Comparison of ENCODE assay signal across 8 cellular contexts in the genomic region with DNA sequence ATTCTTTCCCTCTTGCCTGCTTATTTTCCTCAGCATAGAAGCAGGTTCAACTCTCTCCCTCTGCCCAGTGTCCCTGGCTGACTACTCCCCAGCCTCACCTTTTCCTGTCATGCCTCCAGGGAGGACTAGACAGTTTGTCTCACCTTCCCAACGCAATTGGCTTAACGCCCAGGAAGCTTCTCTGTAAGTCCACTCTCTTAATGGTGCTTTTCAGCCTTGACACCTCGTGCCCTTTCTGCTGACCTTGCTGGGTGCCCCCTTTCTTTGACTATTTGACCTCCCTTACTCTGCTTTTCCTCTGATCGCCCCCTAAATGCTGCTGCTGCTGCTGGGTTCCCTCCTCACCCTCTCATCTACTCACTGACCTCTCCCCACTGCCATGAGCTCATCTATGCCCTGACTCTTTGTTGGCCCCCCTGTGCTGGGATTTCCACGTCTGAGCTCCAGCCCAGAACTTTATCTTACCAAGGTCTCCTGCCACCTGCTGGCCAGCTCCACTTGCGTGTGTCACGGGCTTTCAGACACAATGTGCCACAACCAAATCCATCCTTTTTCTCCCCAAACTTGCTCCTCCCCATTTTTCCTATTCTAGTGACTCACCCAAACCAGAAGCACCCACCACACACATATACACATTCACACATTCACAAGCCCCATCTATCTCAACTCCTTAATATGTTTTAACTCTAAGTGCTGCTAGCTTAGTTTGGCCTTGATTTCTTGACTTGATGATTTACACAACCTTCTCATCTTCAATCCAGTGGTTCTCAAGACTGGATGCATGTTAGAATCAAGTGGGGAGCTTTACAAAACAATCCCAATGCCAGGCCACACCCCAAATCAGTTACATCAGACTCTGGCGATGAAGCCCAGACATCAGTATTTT. TPM values are rescaled to one million over a fixed set of nuclear protein-coding genes. Genes with fewer than 3 reads are reported as not detected.
DNase-seq lines count a peak whose midpoint lies in the region; ATAC-seq and TF ChIP-seq lines count a peak whose summit lies in the region.

No MANE protein-coding gene starts in this region.

- no peak overlapping the region for H3K27ac Mint-ChIP-seq in osteocyte (ENCODE audit: unreplicated experiment)

- ATAC-seq in GM21381 (IDR thresholded peaks at IDR 0.05; ENCODE audit: unreplicated experiment) (no peak), HG03045 (IDR thresholded peaks at IDR 0.05; ENCODE audit: unreplicated experiment) (no peak)

- H3K4me3 ChIP-seq in fibroblast of mammary gland (ENCODE audit: control insufficient read depth, low read depth, low read length) = no peak overlapping the region

- no peak overlapping the region for H3K4me3 Mint-ChIP-seq in osteocyte (ENCODE audit: unreplicated experiment)

- H3K27me3 Mint-ChIP-seq in osteocyte (ENCODE audit: unreplicated experiment) = peaks cover 39% of the 10 kb centered on the region

- TF ChIP-seq CTCF in fibroblast of mammary gland (conservative IDR thresholded peaks at IDR 0.05; ENCODE audit: control insufficient read depth, insufficient read depth, low read depth, low read length) (peak; percentile 70), osteocyte (IDR thresholded peaks at IDR 0.05) (peak; percentile 68)

- no peaks in the 10 kb centered on the region for H3K9me3 Mint-ChIP-seq in osteocyte (ENCODE audit: unreplicated experiment)

- no peaks in the 10 kb centered on the region for H3K36me3 Mint-ChIP-seq in osteocyte (ENCODE audit: unreplicated experiment)

- DNase-seq in SIG-M5 treated with dmso at 0.1 percent for 504 hours (lab: John Stamatoyannopoulos, UW; ENCODE audit: unreplicated experiment) = peak; percentile 9
- no peak for DNase-seq in SIG-M5 (lab: John Stamatoyannopoulos, UW)
- DNase-seq in NCI-H226 = peak; percentile 24
- DNase-seq in activated T-cell treated with anti-CD3 and anti-CD28 coated beads for 1 hour (ENCODE audit: low read depth) = peak; percentile 24
- peak; percentile 78 for DNase-seq in fibroblast of mammary gland (ENCODE audit: low read depth)
- DNase-seq in osteocyte (ENCODE audit: extremely low spot score, unreplicated experiment) = no peak

- peaks cover 2% of the 10 kb centered on the region for H3K4me1 Mint-ChIP-seq in osteocyte (ENCODE audit: unreplicated experiment)

RNA-seq across cellular contexts. Expression of a gene that starts 16.6 kb away (rescaled TPM):
- total RNA-seq in osteocyte = not detected in 2 replicates

RNA-seq across cellular contexts. Expression of a gene that starts 19.1 kb away (rescaled TPM):
- 39.4 and 39.6 TPM in 2 replicates for total RNA-seq in osteocyte

Comparison
In these comparisons a context has a peak if more than half of its experiments do, and no peak if none do; other contexts are left out.
1. DNase-seq: peak in SIG-M5 treated with dmso at 0.1 percent for 504 hours (single experiment), NCI-H226 (single experiment), activated T-cell treated with anti-CD3 and anti-CD28 coated beads for 1 hour (single experiment) and fibroblast of mammary gland (single experiment); none in SIG-M5 (single experiment) and osteocyte (single experiment).